1 cellular context compared by ENCODE assay signal in the genomic region with DNA sequence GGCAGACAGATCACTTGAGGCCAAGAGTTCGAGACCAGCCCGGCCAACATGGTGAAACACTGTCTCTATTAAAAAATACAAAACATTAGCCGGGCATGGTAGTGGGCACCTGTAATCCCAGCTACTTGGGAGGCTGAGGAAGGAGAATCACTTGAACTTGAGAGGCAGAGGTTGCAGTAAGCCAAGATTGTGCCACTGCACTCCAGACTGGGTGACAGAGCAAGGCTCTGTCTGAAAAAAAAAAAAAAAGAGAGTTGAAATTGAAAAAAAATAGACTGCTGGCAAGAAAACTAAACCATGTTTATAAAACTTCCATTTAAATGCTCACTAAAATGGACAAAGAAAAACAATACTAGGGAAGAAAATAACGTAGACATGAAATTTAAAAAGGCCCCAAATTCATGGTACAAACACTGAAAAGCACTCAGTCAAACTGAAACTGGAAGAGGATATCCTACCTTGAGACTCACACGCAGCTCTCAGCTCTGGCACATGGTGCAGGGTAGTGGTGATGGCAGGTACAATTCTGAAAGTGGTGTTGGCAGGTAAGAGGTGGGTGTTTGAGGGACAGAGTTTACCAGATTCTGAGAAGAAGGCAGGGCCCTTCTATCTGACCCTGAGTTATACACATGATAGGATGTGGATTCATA.
TF ChIP-seq lines count a peak whose summit lies in the region.

No MANE protein-coding gene starts in this region.

TF ChIP-seq in GM12878, 131 proteins besides CTCF, POLR2A, EP300 and RAD21 (continues in another document):
- TF ChIP-seq FOXM1 (IDR thresholded peaks at IDR 0.05; ENCODE audit: low read depth, low read length) (peak; percentile 46; the same call in 1 of the 2 replicates), SUPT20H (IDR thresholded peaks at IDR 0.05; ENCODE audit: borderline replicate concordance, control insufficient read depth, low read depth, low read length) (no peak), CBFB (IDR thresholded peaks at IDR 0.05; ENCODE audit: low read depth) (no peak), RELA (IDR thresholded peaks at IDR 0.05; ENCODE audit: borderline replicate concordance, partially characterized antibody) (no peak), HDGF (IDR thresholded peaks at IDR 0.05) (peak; percentile 30; the same call in 1 of the 2 replicates), ETV6 (conservative IDR thresholded peaks at IDR 0.05 in 1 of 2, IDR thresholded peaks at IDR 0.05 in 1 of 2; ENCODE audit: borderline replicate concordance in 1 of 2, low read depth in 1 of 2) (peak in 1 of 2 experiments; percentile 76; a peak in 2 of 4 replicates), POU2F2 (IDR thresholded peaks at IDR 0.05; ENCODE audit: borderline replicate concordance, low read depth, low read length) (no peak), ATF7 (IDR thresholded peaks at IDR 0.05; ENCODE audit: low read depth) (no peak), ESRRA (IDR thresholded peaks at IDR 0.05; ENCODE audit: low read length) (no peak), DPF2 (IDR thresholded peaks at IDR 0.05) (peak; percentile 63), BRCA1 (IDR thresholded peaks at IDR 0.05; ENCODE audit: low read depth, low read length) (no peak), TARDBP (IDR thresholded peaks at IDR 0.05; ENCODE audit: borderline replicate concordance) (no peak), SIX5 (IDR thresholded peaks at IDR 0.05; ENCODE audit: low read depth, low read length, severe bottlenecking) (no peak), FOXK2 (IDR thresholded peaks at IDR 0.05) (no peak), NBN (IDR thresholded peaks at IDR 0.05) (peak; percentile 80), ZNF217 (IDR thresholded peaks at IDR 0.05) (no peak), STAT1 (conservative IDR thresholded peaks at IDR 0.05) (no peak), FOS (IDR thresholded peaks at IDR 0.05; ENCODE audit: borderline replicate concordance, extremely low read depth, insufficient read length) (no peak), GABPA (IDR thresholded peaks at IDR 0.05; ENCODE audit: low read depth) (no peak), SMARCA5 (IDR thresholded peaks at IDR 0.05) (no peak), ZNF622 (IDR thresholded peaks at IDR 0.05) (no peak), ZBED1 (IDR thresholded peaks at IDR 0.05; ENCODE audit: borderline replicate concordance) (no peak), EGR1 (IDR thresholded peaks at IDR 0.05; ENCODE audit: borderline replicate concordance in 1 of 2, low read depth in 2 of 2, low read length in 2 of 2) (no peak), NFXL1 (IDR thresholded peaks at IDR 0.05; ENCODE audit: borderline replicate concordance) (no peak), TCF12 (IDR thresholded peaks at IDR 0.05; ENCODE audit: low read depth, low read length) (no peak), NR2F1 (conservative IDR thresholded peaks at IDR 0.05) (no peak), POLR2AphosphoS2 (IDR thresholded peaks at IDR 0.05; ENCODE audit: low read depth, low read length) (no peak), EZH2 (IDR thresholded peaks at IDR 0.05; ENCODE audit: borderline replicate concordance, control insufficient read depth, low read depth, low read length) (no peak), CBX5 (IDR thresholded peaks at IDR 0.05; ENCODE audit: low read depth) (no peak)
- TF ChIP-seq, protein P1, sequence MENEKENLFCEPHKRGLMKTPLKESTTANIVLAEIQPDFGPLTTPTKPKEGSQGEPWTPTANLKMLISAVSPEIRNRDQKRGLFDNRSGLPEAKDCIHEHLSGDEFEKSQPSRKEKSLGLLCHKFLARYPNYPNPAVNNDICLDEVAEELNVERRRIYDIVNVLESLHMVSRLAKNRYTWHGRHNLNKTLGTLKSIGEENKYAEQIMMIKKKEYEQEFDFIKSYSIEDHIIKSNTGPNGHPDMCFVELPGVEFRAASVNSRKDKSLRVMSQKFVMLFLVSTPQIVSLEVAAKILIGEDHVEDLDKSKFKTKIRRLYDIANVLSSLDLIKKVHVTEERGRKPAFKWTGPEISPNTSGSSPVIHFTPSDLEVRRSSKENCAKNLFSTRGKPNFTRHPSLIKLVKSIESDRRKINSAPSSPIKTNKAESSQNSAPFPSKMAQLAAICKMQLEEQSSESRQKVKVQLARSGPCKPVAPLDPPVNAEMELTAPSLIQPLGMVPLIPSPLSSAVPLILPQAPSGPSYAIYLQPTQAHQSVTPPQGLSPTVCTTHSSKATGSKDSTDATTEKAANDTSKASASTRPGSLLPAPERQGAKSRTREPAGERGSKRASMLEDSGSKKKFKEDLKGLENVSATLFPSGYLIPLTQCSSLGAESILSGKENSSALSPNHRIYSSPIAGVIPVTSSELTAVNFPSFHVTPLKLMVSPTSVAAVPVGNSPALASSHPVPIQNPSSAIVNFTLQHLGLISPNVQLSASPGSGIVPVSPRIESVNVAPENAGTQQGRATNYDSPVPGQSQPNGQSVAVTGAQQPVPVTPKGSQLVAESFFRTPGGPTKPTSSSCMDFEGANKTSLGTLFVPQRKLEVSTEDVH (IDR thresholded peaks at IDR 0.05; ENCODE audit: low read depth, partially characterized antibody) = no peak
- TF ChIP-seq, protein P2, sequence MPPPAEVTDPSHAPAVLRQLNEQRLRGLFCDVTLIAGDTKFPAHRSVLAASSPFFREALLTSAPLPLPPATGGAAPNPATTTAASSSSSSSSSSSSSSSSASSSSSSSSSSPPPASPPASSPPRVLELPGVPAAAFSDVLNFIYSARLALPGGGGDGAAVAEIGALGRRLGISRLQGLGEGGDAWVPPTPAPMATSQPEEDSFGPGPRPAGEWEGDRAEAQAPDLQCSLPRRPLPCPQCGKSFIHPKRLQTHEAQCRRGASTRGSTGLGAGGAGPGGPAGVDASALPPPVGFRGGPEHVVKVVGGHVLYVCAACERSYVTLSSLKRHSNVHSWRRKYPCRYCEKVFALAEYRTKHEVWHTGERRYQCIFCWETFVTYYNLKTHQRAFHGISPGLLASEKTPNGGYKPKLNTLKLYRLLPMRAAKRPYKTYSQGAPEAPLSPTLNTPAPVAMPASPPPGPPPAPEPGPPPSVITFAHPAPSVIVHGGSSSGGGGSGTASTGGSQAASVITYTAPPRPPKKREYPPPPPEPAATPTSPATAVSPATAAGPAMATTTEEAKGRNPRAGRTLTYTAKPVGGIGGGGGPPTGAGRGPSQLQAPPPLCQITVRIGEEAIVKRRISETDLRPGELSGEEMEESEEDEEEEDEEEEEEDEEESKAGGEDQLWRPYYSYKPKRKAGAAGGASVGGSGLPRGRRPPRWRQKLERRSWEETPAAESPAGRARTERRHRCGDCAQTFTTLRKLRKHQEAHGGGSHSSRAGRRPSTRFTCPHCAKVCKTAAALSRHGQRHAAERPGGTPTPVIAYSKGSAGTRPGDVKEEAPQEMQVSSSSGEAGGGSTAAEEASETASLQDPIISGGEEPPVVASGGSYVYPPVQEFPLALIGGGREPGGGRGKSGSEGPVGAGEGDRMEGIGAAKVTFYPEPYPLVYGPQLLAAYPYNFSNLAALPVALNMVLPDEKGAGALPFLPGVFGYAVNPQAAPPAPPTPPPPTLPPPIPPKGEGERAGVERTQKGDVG (CRISPR knock-in tag; IDR thresholded peaks at IDR 0.05) = no peak
- TF ChIP-seq, protein P3, sequence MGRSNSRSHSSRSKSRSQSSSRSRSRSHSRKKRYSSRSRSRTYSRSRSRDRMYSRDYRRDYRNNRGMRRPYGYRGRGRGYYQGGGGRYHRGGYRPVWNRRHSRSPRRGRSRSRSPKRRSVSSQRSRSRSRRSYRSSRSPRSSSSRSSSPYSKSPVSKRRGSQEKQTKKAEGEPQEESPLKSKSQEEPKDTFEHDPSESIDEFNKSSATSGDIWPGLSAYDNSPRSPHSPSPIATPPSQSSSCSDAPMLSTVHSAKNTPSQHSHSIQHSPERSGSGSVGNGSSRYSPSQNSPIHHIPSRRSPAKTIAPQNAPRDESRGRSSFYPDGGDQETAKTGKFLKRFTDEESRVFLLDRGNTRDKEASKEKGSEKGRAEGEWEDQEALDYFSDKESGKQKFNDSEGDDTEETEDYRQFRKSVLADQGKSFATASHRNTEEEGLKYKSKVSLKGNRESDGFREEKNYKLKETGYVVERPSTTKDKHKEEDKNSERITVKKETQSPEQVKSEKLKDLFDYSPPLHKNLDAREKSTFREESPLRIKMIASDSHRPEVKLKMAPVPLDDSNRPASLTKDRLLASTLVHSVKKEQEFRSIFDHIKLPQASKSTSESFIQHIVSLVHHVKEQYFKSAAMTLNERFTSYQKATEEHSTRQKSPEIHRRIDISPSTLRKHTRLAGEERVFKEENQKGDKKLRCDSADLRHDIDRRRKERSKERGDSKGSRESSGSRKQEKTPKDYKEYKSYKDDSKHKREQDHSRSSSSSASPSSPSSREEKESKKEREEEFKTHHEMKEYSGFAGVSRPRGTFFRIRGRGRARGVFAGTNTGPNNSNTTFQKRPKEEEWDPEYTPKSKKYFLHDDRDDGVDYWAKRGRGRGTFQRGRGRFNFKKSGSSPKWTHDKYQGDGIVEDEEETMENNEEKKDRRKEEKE (IDR thresholded peaks at IDR 0.05) = no peak
- TF ChIP-seq, protein P4, sequence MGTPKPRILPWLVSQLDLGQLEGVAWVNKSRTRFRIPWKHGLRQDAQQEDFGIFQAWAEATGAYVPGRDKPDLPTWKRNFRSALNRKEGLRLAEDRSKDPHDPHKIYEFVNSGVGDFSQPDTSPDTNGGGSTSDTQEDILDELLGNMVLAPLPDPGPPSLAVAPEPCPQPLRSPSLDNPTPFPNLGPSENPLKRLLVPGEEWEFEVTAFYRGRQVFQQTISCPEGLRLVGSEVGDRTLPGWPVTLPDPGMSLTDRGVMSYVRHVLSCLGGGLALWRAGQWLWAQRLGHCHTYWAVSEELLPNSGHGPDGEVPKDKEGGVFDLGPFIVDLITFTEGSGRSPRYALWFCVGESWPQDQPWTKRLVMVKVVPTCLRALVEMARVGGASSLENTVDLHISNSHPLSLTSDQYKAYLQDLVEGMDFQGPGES (IDR thresholded peaks at IDR 0.05) = no peak
- TF ChIP-seq, protein P5, sequence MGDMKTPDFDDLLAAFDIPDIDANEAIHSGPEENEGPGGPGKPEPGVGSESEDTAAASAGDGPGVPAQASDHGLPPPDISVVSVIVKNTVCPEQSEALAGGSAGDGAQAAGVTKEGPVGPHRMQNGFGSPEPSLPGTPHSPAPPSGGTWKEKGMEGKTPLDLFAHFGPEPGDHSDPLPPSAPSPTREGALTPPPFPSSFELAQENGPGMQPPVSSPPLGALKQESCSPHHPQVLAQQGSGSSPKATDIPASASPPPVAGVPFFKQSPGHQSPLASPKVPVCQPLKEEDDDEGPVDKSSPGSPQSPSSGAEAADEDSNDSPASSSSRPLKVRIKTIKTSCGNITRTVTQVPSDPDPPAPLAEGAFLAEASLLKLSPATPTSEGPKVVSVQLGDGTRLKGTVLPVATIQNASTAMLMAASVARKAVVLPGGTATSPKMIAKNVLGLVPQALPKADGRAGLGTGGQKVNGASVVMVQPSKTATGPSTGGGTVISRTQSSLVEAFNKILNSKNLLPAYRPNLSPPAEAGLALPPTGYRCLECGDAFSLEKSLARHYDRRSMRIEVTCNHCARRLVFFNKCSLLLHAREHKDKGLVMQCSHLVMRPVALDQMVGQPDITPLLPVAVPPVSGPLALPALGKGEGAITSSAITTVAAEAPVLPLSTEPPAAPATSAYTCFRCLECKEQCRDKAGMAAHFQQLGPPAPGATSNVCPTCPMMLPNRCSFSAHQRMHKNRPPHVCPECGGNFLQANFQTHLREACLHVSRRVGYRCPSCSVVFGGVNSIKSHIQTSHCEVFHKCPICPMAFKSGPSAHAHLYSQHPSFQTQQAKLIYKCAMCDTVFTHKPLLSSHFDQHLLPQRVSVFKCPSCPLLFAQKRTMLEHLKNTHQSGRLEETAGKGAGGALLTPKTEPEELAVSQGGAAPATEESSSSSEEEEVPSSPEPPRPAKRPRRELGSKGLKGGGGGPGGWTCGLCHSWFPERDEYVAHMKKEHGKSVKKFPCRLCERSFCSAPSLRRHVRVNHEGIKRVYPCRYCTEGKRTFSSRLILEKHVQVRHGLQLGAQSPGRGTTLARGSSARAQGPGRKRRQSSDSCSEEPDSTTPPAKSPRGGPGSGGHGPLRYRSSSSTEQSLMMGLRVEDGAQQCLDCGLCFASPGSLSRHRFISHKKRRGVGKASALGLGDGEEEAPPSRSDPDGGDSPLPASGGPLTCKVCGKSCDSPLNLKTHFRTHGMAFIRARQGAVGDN (IDR thresholded peaks at IDR 0.05) = peak; percentile 83
- TF ChIP-seq, protein P6, sequence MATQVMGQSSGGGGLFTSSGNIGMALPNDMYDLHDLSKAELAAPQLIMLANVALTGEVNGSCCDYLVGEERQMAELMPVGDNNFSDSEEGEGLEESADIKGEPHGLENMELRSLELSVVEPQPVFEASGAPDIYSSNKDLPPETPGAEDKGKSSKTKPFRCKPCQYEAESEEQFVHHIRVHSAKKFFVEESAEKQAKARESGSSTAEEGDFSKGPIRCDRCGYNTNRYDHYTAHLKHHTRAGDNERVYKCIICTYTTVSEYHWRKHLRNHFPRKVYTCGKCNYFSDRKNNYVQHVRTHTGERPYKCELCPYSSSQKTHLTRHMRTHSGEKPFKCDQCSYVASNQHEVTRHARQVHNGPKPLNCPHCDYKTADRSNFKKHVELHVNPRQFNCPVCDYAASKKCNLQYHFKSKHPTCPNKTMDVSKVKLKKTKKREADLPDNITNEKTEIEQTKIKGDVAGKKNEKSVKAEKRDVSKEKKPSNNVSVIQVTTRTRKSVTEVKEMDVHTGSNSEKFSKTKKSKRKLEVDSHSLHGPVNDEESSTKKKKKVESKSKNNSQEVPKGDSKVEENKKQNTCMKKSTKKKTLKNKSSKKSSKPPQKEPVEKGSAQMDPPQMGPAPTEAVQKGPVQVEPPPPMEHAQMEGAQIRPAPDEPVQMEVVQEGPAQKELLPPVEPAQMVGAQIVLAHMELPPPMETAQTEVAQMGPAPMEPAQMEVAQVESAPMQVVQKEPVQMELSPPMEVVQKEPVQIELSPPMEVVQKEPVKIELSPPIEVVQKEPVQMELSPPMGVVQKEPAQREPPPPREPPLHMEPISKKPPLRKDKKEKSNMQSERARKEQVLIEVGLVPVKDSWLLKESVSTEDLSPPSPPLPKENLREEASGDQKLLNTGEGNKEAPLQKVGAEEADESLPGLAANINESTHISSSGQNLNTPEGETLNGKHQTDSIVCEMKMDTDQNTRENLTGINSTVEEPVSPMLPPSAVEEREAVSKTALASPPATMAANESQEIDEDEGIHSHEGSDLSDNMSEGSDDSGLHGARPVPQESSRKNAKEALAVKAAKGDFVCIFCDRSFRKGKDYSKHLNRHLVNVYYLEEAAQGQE (IDR thresholded peaks at IDR 0.05; ENCODE audit: low read depth, low read length) = no peak
- TF ChIP-seq, protein P7, sequence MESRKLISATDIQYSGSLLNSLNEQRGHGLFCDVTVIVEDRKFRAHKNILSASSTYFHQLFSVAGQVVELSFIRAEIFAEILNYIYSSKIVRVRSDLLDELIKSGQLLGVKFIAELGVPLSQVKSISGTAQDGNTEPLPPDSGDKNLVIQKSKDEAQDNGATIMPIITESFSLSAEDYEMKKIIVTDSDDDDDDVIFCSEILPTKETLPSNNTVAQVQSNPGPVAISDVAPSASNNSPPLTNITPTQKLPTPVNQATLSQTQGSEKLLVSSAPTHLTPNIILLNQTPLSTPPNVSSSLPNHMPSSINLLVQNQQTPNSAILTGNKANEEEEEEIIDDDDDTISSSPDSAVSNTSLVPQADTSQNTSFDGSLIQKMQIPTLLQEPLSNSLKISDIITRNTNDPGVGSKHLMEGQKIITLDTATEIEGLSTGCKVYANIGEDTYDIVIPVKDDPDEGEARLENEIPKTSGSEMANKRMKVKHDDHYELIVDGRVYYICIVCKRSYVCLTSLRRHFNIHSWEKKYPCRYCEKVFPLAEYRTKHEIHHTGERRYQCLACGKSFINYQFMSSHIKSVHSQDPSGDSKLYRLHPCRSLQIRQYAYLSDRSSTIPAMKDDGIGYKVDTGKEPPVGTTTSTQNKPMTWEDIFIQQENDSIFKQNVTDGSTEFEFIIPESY (IDR thresholded peaks at IDR 0.05) = no peak
